ENCODE assay signal across 27 cellular contexts in genomic region chr6:4426916-4427315, GRCh38.
"Had no signal": no experiment of that assay in that cellular context is flagged by ENCODE, and none has a peak within 500 bp of the region (broad histone marks: within the 10 kb centered on the region; RNA-seq: fewer than 3 reads in every experiment).

No MANE protein-coding gene starts in this region.

- H3K27me3 Mint-ChIP-seq: effector memory CD8-positive, alpha-beta T cell; memory B cell had no signal

- H3K4me1 Mint-ChIP-seq: mesothelial cell of epicardium; neural crest cell; stimulated activated effector memory CD8-positive, alpha-beta T cell treated with anti-CD3 and anti-CD28 coated beads, Interleukin-12 subunit alpha, Interleukin-12 subunit beta, amount 100 ng/mL, for 72 hours had no signal

- H3K27ac ChIP-seq: gastrocnemius medialis, heart left ventricle, hepatocyte, ovary, psoas muscle, sigmoid colon, stomach, thyroid gland, vagina had no signal

- H3K27me3 ChIP-seq: gastrocnemius medialis, heart left ventricle, hepatocyte, ovary, sigmoid colon, stomach, thyroid gland, vagina had no signal

- H3K36me3 Mint-ChIP-seq: natural killer cell treated with Interleukin-12 subunit alpha and Interleukin-12 subunit beta and Interleukin-15 and Interleukin-18, amount 100 ng/mL, for 72 hours; stimulated activated effector memory CD8-positive, alpha-beta T cell treated with anti-CD3 and anti-CD28 coated beads, Interleukin-12 subunit alpha, Interleukin-12 subunit beta, amount 100 ng/mL, for 72 hours had no signal

- H3K36me3 ChIP-seq: gastrocnemius medialis, heart left ventricle, ovary, sigmoid colon, stomach, thyroid gland, vagina had no signal

- H3K4me3 Mint-ChIP-seq: effector memory CD8-positive, alpha-beta T cell; memory B cell; mesothelial cell of epicardium; naive B cell; natural killer cell treated with Interleukin-12 subunit alpha and Interleukin-12 subunit beta and Interleukin-15 and Interleukin-18, amount 100 ng/mL, for 72 hours; neural crest cell; stimulated activated effector memory CD8-positive, alpha-beta T cell treated with anti-CD3 and anti-CD28 coated beads, Interleukin-12 subunit alpha, Interleukin-12 subunit beta, amount 100 ng/mL, for 72 hours had no signal

- H3K4me3 ChIP-seq: gastrocnemius medialis, heart left ventricle, hepatocyte, lung, mucosa of descending colon, ovary, psoas muscle, sigmoid colon, stomach, thyroid gland, vagina had no signal

- H3K4me1 ChIP-seq: gastrocnemius medialis, heart left ventricle, psoas muscle, sigmoid colon, stomach, thyroid gland, vagina had no signal

- H3K4me2 ChIP-seq: hepatocyte had no signal

- H3K9me3 ChIP-seq: gastrocnemius medialis, mucosa of descending colon, ovary, psoas muscle, thyroid gland, vagina had no signal

- H3K27ac Mint-ChIP-seq: effector memory CD8-positive, alpha-beta T cell; memory B cell; mesothelial cell of epicardium; naive B cell; natural killer cell treated with Interleukin-12 subunit alpha and Interleukin-12 subunit beta and Interleukin-15 and Interleukin-18, amount 100 ng/mL, for 72 hours; stimulated activated effector memory CD8-positive, alpha-beta T cell treated with anti-CD3 and anti-CD28 coated beads, Interleukin-12 subunit alpha, Interleukin-12 subunit beta, amount 100 ng/mL, for 72 hours had no signal

- H3K79me2 ChIP-seq: hepatocyte had no signal

- H3K9me3 Mint-ChIP-seq: effector memory CD8-positive, alpha-beta T cell; natural killer cell treated with Interleukin-12 subunit alpha and Interleukin-12 subunit beta and Interleukin-15 and Interleukin-18, amount 100 ng/mL, for 72 hours; stimulated activated effector memory CD8-positive, alpha-beta T cell treated with anti-CD3 and anti-CD28 coated beads, Interleukin-12 subunit alpha, Interleukin-12 subunit beta, amount 100 ng/mL, for 72 hours had no signal

- H2AFZ ChIP-seq: hepatocyte had no signal

- DNase-seq: cortex of kidney; effector memory CD8-positive, alpha-beta T cell; foreskin fibroblast; gastrocnemius medialis; heart left ventricle; left ventricle myocardium superior; mucosa of descending colon; naive B cell; ovary; posterior cingulate gyrus; psoas muscle; right cardiac atrium; sigmoid colon; stimulated activated CD4-positive, alpha-beta T cell treated with anti-CD3 and anti-CD28 coated beads, Interleukin-2, amount 100 ng/mL, for 24 hours; stimulated activated CD4-positive, alpha-beta T cell treated with anti-CD3 and anti-CD28 coated beads, Interleukin-4, amount 100 ng/mL, for 24 hours; stimulated activated naive CD4-positive, alpha-beta T cell treated with Interleukin-2 at 50 U/mL for 16 hours; stomach; thyroid gland; trophoblast cell had no signal
